In genomic region chr2:20366672-20367116, GRCh38 we compare ENCODE assay signal across 20 cellular contexts. TPM values are rescaled to one million over a fixed set of nuclear protein-coding genes. Genes with fewer than 3 reads are reported as not detected.
DNase-seq lines count a peak whose midpoint lies in the region; ATAC-seq lines count a peak whose summit lies in the region.
"Had no signal": no experiment of that assay in that cellular context is flagged by ENCODE, and none has a peak within 500 bp of the region (broad histone marks: within the 10 kb centered on the region; RNA-seq: fewer than 3 reads in every experiment).

No MANE protein-coding gene starts in this region.

- peaks cover 15% of the 10 kb centered on the region for H3F3A ChIP-seq in GM23248 (ENCODE audit: insufficient read depth)

- peak overlapping the region; percentile 13 for H2AK5ac ChIP-seq in trophoblast cell (ENCODE audit: low read length)

- H3K4me2 ChIP-seq in GM23248 (ENCODE audit: unreplicated experiment) (no peak overlapping the region), trophoblast cell (ENCODE audit: low read length) (peak overlapping the region; percentile 1)

- H3K36me3 ChIP-seq in GM23248 (ENCODE audit: low read depth) = no peaks in the 10 kb centered on the region
- peaks cover 0 to 3% of the 10 kb centered on the region in 2 experiments for H3K36me3 ChIP-seq in trophoblast cell (ENCODE audit: control insufficient read depth in 1 of 2, insufficient read depth in 2 of 2, low read length in 2 of 2)
- H3K36me3 ChIP-seq: ovary had no signal

- H3K23ac ChIP-seq in trophoblast cell (ENCODE audit: low read length) = no peak overlapping the region

- H3K9me3 ChIP-seq in GM23248 (ENCODE audit: low read depth) = no peaks in the 10 kb centered on the region
- peaks cover 5% of the 10 kb centered on the region for H3K9me3 ChIP-seq in trophoblast cell (ENCODE audit: insufficient read depth, low read depth, low read length)
- H3K9me3 ChIP-seq: ovary had no signal

- no peak for DNase-seq in activated CD4-positive, alpha-beta T cell treated with anti-CD3 and anti-CD28 coated beads, Interleukin-2, amount 10 ng/mL, durations not matched to agents 7 days and 5 days
- DNase-seq in activated CD4-positive, alpha-beta T cell treated with anti-CD3 and anti-CD28 coated beads for 48 hours = no peak
- DNase-seq in GM23248 = peak; percentile 66
- peak; percentile 58 to 67 for DNase-seq in trophoblast cell
- no peak for DNase-seq in DMS 273 (lab: John Stamatoyannopoulos, UW; ENCODE audit: unreplicated experiment)
- DNase-seq in midbrain (lab: John Stamatoyannopoulos, UW) = no peak
- no peak for DNase-seq in KBM-7
- DNase-seq: activated naive CD4-positive, alpha-beta T cell; hypothalamus; islet precursor cell; Karpas-422; naive B cell; NCI-H1048; NCI-H1930; NCI-H446 treated with DMSO at 0.1 percent for 48 hours; ovary; right cardiac atrium had no signal

- in situ Hi-C loops in GM23248 (cut with MboI) = no loop called here
- in situ Hi-C loops in KBM-7 (cut with MboI; ENCODE audit: low pct_unique_long_range_greater_than_20kb, low sequenced_read_pairs) = no loop called here

- peak overlapping the region; percentile 10 for H2BK120ac ChIP-seq in trophoblast cell (ENCODE audit: insufficient read depth, low read length, poor library complexity)

- H3K4me1 ChIP-seq in GM23248 (ENCODE audit: insufficient read depth) = peaks cover 8% of the 10 kb centered on the region; the same call in 1 of the 2 replicates
- peaks cover 12 to 13% of the 10 kb centered on the region in 2 experiments for H3K4me1 ChIP-seq in trophoblast cell (ENCODE audit: control insufficient read depth in 1 of 2, insufficient read depth in 2 of 2, low read length in 2 of 2)

- peak overlapping the region; percentile 75 for H2BK12ac ChIP-seq in trophoblast cell (ENCODE audit: low read length)

- no peaks in the 10 kb centered on the region; the same call in 1 of the 2 replicates for H3K27me3 ChIP-seq in GM23248 (replicated peaks; ENCODE audit: insufficient read depth)
- H3K27me3 ChIP-seq in trophoblast cell (ENCODE audit: insufficient read depth, low read length) = no peaks in the 10 kb centered on the region
- H3K27me3 ChIP-seq: BLaER1 treated with 17β-estradiol and CSF1 and Interleukin-3, amounts not matched to agents 10 nM and 100 nM; ovary had no signal

- peaks cover 34% of the 10 kb centered on the region for H3K4me1 Mint-ChIP-seq in activated CD4-positive, alpha-beta T cell treated with anti-CD3 and anti-CD28 coated beads, Interleukin-2, amount 10 ng/mL, durations not matched to agents 7 days and 5 days
- H3K4me1 Mint-ChIP-seq in activated T-helper 17 cell treated with anti-CD3 and anti-CD28 coated beads, Interleukin-2, amount 50 U/mL, for 72 hours = peaks cover 21% of the 10 kb centered on the region
- H3K4me1 Mint-ChIP-seq: naive B cell had no signal

- peaks cover 12% of the 10 kb centered on the region for H3K79me1 ChIP-seq in trophoblast cell (ENCODE audit: low read length)

- H3K27ac ChIP-seq in GM23248 = no peak overlapping the region
- H3K27ac ChIP-seq in trophoblast cell (ENCODE audit: low read depth, low read length) = peak overlapping the region; percentile 59
- H3K27ac ChIP-seq: ovary, RWPE1 had no signal

- H3K9me2 ChIP-seq in GM23248 (ENCODE audit: insufficient read depth) = no peaks in the 10 kb centered on the region

- peak overlapping the region; percentile 13 for H3K14ac ChIP-seq in trophoblast cell (ENCODE audit: low read length)

- no peak overlapping the region for H4K8ac ChIP-seq in trophoblast cell (ENCODE audit: low read depth, low read length)

- H3K4ac ChIP-seq in trophoblast cell (ENCODE audit: low read depth, low read length) = no peak overlapping the region

- peaks cover 34% of the 10 kb centered on the region for H3K9me3 Mint-ChIP-seq in activated CD4-positive, alpha-beta T cell treated with anti-CD3 and anti-CD28 coated beads, Interleukin-2, amount 10 ng/mL, durations not matched to agents 7 days and 5 days
- H3K9me3 Mint-ChIP-seq in activated T-helper 17 cell treated with anti-CD3 and anti-CD28 coated beads, Interleukin-2, amount 50 U/mL, for 72 hours = peaks cover 3% of the 10 kb centered on the region

- 60 to 63% methylated on average over 2 of the region's 2 CpGs for WGBS in GM23248 (ENCODE audit: low coverage in 1 of 2, low lambda C conversion rate in 2 of 2, missing lambda C conversion rate in 2 of 2), 2 experiments
- WGBS in trophoblast cell (ENCODE audit: extremely low coverage, insufficient coverage, insufficient read length) = no CpG with 5 or more reads among the region's 2 CpGs

- H3K79me2 ChIP-seq in GM23248 (ENCODE audit: insufficient read depth) = no peaks in the 10 kb centered on the region
- no peaks in the 10 kb centered on the region for H3K79me2 ChIP-seq in trophoblast cell (ENCODE audit: control insufficient read depth, insufficient read depth, low read length, poor library complexity)

- POLR2A ChIA-PET in activated CD4-positive, alpha-beta T cell treated with anti-CD3 and anti-CD28 coated beads, Interleukin-2, amount 10 ng/mL, durations not matched to agents 7 days and 5 days (lab: Charles Lee) = no interaction called here

- CTCF ChIA-PET in activated CD4-positive, alpha-beta T cell treated with anti-CD3 and anti-CD28 coated beads, Interleukin-2, amount 10 ng/mL, durations not matched to agents 7 days and 5 days (lab: Charles Lee) = interaction anchor here (0.7 to 1.4 kb wide), 9 partner anchors 8 to 1807 kb away, joined by 3 to 5 read pairs (median 3); no protein-coding TSS in a partner anchor

- no peak overlapping the region for H3K18ac ChIP-seq in trophoblast cell (ENCODE audit: low read length)

- H3K36me3 Mint-ChIP-seq in activated CD4-positive, alpha-beta T cell treated with anti-CD3 and anti-CD28 coated beads, Interleukin-2, amount 10 ng/mL, durations not matched to agents 7 days and 5 days (ENCODE audit: low read depth) = peaks cover 26% of the 10 kb centered on the region
- no peaks in the 10 kb centered on the region for H3K36me3 Mint-ChIP-seq in activated T-helper 17 cell treated with anti-CD3 and anti-CD28 coated beads, Interleukin-2, amount 50 U/mL, for 72 hours (ENCODE audit: low read depth)

- peak; percentile 80 for ATAC-seq in activated T-helper 17 cell treated with anti-CD3 and anti-CD28 coated beads, Interleukin-2, amount 50 U/mL, for 72 hours (replicated peaks)
- ATAC-seq: right cardiac atrium had no signal

- H3K27me3 Mint-ChIP-seq in activated CD4-positive, alpha-beta T cell treated with anti-CD3 and anti-CD28 coated beads, Interleukin-2, amount 10 ng/mL, durations not matched to agents 7 days and 5 days = peaks cover 8% of the 10 kb centered on the region
- H3K27me3 Mint-ChIP-seq in activated T-helper 17 cell treated with anti-CD3 and anti-CD28 coated beads, Interleukin-2, amount 50 U/mL, for 72 hours = peaks cover 8% of the 10 kb centered on the region

- H4K20me1 ChIP-seq in GM23248 (ENCODE audit: insufficient read depth) = no peaks in the 10 kb centered on the region
- H4K20me1 ChIP-seq: BLaER1 treated with 17β-estradiol and CSF1 and Interleukin-3, amounts not matched to agents 10 nM and 100 nM had no signal

- no peak overlapping the region for H4K12ac ChIP-seq in trophoblast cell (ENCODE audit: low read depth, low read length)

- H3K9ac ChIP-seq in GM23248 (no peak overlapping the region), trophoblast cell (ENCODE audit: low read length) (no peak overlapping the region)
- H3K9ac ChIP-seq: BLaER1 treated with 17β-estradiol and CSF1 and Interleukin-3, amounts not matched to agents 10 nM and 100 nM had no signal

- H3K27ac Mint-ChIP-seq in activated CD4-positive, alpha-beta T cell treated with anti-CD3 and anti-CD28 coated beads, Interleukin-2, amount 10 ng/mL, durations not matched to agents 7 days and 5 days = peak overlapping the region; percentile 46
- H3K27ac Mint-ChIP-seq in activated T-helper 17 cell treated with anti-CD3 and anti-CD28 coated beads, Interleukin-2, amount 50 U/mL, for 72 hours = peak overlapping the region; percentile 82
- H3K27ac Mint-ChIP-seq: naive B cell had no signal

- no peak overlapping the region for H3K4me3 Mint-ChIP-seq in activated CD4-positive, alpha-beta T cell treated with anti-CD3 and anti-CD28 coated beads, Interleukin-2, amount 10 ng/mL, durations not matched to agents 7 days and 5 days
- H3K4me3 Mint-ChIP-seq in activated T-helper 17 cell treated with anti-CD3 and anti-CD28 coated beads, Interleukin-2, amount 50 U/mL, for 72 hours = peak overlapping the region; percentile 56
- H3K4me3 Mint-ChIP-seq: naive B cell had no signal

- peak overlapping the region; percentile 20 for H4K91ac ChIP-seq in trophoblast cell (ENCODE audit: low read depth, low read length)

- H3K4me3 ChIP-seq in GM23248 (no peak overlapping the region), trophoblast cell (ENCODE audit: low read depth, low read length) (no peak overlapping the region)
- H3K4me3 ChIP-seq: BLaER1 treated with 17β-estradiol and CSF1 and Interleukin-3, amounts not matched to agents 10 nM and 100 nM; ovary had no signal

- H2AFZ ChIP-seq in GM23248 (no peak overlapping the region), trophoblast cell (ENCODE audit: insufficient read depth, low read length, poor library complexity) (no peak overlapping the region)

- H2BK5ac ChIP-seq in trophoblast cell (ENCODE audit: low read depth, low read length, poor library complexity) = no peak overlapping the region

RNA-seq across cellular contexts. Expression of gene PUM2, which starts 16.1 kb away (rescaled TPM):
- total RNA-seq in activated CD4-positive, alpha-beta T cell treated with anti-CD3 and anti-CD28 coated beads, Interleukin-2, amount 10 ng/mL, durations not matched to agents 7 days and 5 days = 100 to 1,000 TPM; 123 to 131 TPM
- 18.3 and 21.9 TPM in 2 replicates for total RNA-seq in GM23248 (2014; rRNA removed; shearing (Covaris generic))
- 12.0 and 13.6 TPM in 2 replicates for polyA plus RNA-seq in GM23248 (2016; fragmentation: Nextera tagmentation; extraction: Ambion mirVana)
- total RNA-seq in activated T-helper 17 cell treated with anti-CD3 and anti-CD28 coated beads, Interleukin-2, amount 50 U/mL, for 72 hours = 100 to 1,000 TPM; 113 to 120 TPM
- 48.9 and 50.0 TPM in 2 replicates for polyA plus RNA-seq in trophoblast cell (2013)

Comparison
In these comparisons a context has a peak if more than half of its experiments do, and no peak if none do; other contexts are left out.
1. DNase-seq: peak in GM23248 (single experiment) and trophoblast cell (2 of 2); none in activated CD4-positive, alpha-beta T cell treated with anti-CD3 and anti-CD28 coated beads, Interleukin-2, amount 10 ng/mL, durations not matched to agents 7 days and 5 days (single experiment), activated CD4-positive, alpha-beta T cell treated with anti-CD3 and anti-CD28 coated beads for 48 hours (single experiment), DMS 273 (single experiment), midbrain (single experiment) and KBM-7 (single experiment).